ENCODE assay signal across 8 cellular contexts in the genomic region with DNA sequence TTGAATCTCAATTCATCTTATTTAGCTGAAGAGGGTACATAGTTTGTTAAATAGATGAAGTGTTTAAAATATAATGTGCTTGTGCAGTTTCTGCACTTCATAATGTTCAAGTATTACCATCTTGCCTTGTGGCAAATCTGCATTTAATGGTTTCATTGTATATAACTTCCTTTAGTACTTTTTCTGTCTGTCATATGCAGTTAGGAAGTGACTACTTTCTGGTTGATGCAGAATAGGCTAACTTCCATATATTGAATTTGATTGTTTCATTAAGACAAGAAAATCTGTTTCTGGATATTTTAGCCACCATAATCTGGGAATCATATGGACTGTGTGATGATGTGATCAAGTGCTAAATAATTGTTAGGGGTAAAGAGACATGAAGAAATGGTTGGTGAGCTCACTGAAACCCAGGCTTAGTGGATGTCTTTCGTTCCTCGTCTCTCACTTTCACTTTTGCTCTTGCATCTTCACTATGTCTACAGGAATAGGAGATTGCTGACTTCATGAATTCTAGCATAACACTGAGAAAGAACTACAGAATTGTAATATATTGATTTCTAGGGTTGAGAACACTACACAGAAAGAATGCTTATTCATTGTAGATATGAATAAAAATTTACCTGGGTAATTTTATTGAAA. TPM values are rescaled to one million over a fixed set of nuclear protein-coding genes. Genes with fewer than 3 reads are reported as not detected.
A peak's percentile ranks its signal among the peaks of the same experiment; 100 is the strongest.
DNase-seq lines count a peak whose midpoint lies in the region; ATAC-seq lines count a peak whose summit lies in the region.

No MANE protein-coding gene starts in this region.

- DNase-seq in activated CD8-positive, alpha-beta memory T cell treated with anti-CD3 and anti-CD28 coated beads, Interleukin-2, amount 10 ng/mL, durations not matched to agents 7 days and 5 days, result no peak
- DNase-seq in activated CD8-positive, alpha-beta memory T cell treated with anti-CD3 and anti-CD28 coated beads, Interleukin-2, amount 50 U/mL, for 4 hours, result no peak
- DNase-seq in T-cell (no peak), left lobe of liver (ENCODE audit: low spot score) (no peak), mucosa of gallbladder (ENCODE audit: low spot score) (no peak), HK-2 (ENCODE audit: unreplicated experiment) (no peak)

- peaks cover 23% of the 10 kb centered on the region for H3K27me3 Mint-ChIP-seq in activated CD8-positive, alpha-beta memory T cell treated with anti-CD3 and anti-CD28 coated beads, Interleukin-2, amount 10 ng/mL, durations not matched to agents 7 days and 5 days
- H3K27me3 Mint-ChIP-seq in T-cell, result peaks cover 16 to 21% of the 10 kb centered on the region in 2 donors

- H3K9me3 Mint-ChIP-seq in activated CD8-positive, alpha-beta memory T cell treated with anti-CD3 and anti-CD28 coated beads, Interleukin-2, amount 10 ng/mL, durations not matched to agents 7 days and 5 days (ENCODE audit: low read depth), result no peaks in the 10 kb centered on the region
- no peaks in the 10 kb centered on the region for H3K9me3 Mint-ChIP-seq in T-cell

- peak overlapping the region; percentile 68 for H3K4me3 Mint-ChIP-seq in activated CD8-positive, alpha-beta memory T cell treated with anti-CD3 and anti-CD28 coated beads, Interleukin-2, amount 10 ng/mL, durations not matched to agents 7 days and 5 days
- H3K4me3 Mint-ChIP-seq in T-cell, result peak overlapping the region; percentile 67 to 80 (median 77)

- H3K27ac Mint-ChIP-seq in activated CD8-positive, alpha-beta memory T cell treated with anti-CD3 and anti-CD28 coated beads, Interleukin-2, amount 10 ng/mL, durations not matched to agents 7 days and 5 days, result peak overlapping the region; percentile 52
- H3K27ac Mint-ChIP-seq in T-cell, result peak overlapping the region; percentile 33 to 80

- POLR2A ChIA-PET in T-cell (lab: Charles Lee), result no interaction called here

- peaks cover 27% of the 10 kb centered on the region for H3K4me1 Mint-ChIP-seq in activated CD8-positive, alpha-beta memory T cell treated with anti-CD3 and anti-CD28 coated beads, Interleukin-2, amount 10 ng/mL, durations not matched to agents 7 days and 5 days
- H3K4me1 Mint-ChIP-seq in T-cell, result peaks cover 27 to 34% (median 32%) of the 10 kb centered on the region in 3 donors

- peaks cover 1% of the 10 kb centered on the region for H3K36me3 Mint-ChIP-seq in activated CD8-positive, alpha-beta memory T cell treated with anti-CD3 and anti-CD28 coated beads, Interleukin-2, amount 10 ng/mL, durations not matched to agents 7 days and 5 days
- H3K36me3 Mint-ChIP-seq in T-cell, result no peaks in the 10 kb centered on the region

- peak; percentile 56 for ATAC-seq in activated CD8-positive, alpha-beta memory T cell treated with anti-CD3 and anti-CD28 coated beads, Interleukin-2, amount 10 ng/mL, durations not matched to agents 7 days and 5 days
- ATAC-seq in HG03095 (IDR thresholded peaks at IDR 0.05; ENCODE audit: unreplicated experiment) (peak; percentile 52), T-cell (replicated peaks in 1 of 4) (peak; percentile 22 to 72 (median 51)), left lobe of liver (peak; percentile 52), GM18873 (IDR thresholded peaks at IDR 0.05; ENCODE audit: low FRiP score, unreplicated experiment) (no peak)

- CTCF ChIA-PET in activated CD8-positive, alpha-beta memory T cell treated with anti-CD3 and anti-CD28 coated beads, Interleukin-2, amount 10 ng/mL, durations not matched to agents 7 days and 5 days (lab: Charles Lee), result interaction anchor here (0.9 to 2.7 kb wide), 3 partner anchors 23 to 838 kb away, joined by 3 to 11 read pairs (median 4); a partner anchor contains a TSS
- CTCF ChIA-PET in T-cell (lab: Charles Lee), result interaction anchor here in 1 of 2 donors (1.3 kb wide), 1 partner anchor 23 kb away, joined by 3 read pairs; no protein-coding TSS in a partner anchor

RNA-seq across cellular contexts. Expression of a gene that starts 3.5 kb away (rescaled TPM):
- under 1 TPM; 0.44 to 0.94 TPM for total RNA-seq in activated CD8-positive, alpha-beta memory T cell treated with anti-CD3 and anti-CD28 coated beads, Interleukin-2, amount 10 ng/mL, durations not matched to agents 7 days and 5 days
- total RNA-seq in T-cell (not detected), left lobe of liver (0.20 TPM), mucosa of gallbladder (2.2 TPM)
